In genomic region chr17:61797283-61797682, GRCh38 we compare ENCODE assay signal across 10 cellular contexts.
"Had no signal": no experiment of that assay in that cellular context is flagged by ENCODE, and none has a peak within 500 bp of the region (broad histone marks: within the 10 kb centered on the region; RNA-seq: fewer than 3 reads in every experiment).

No MANE protein-coding gene starts in this region.

- DNase-seq: H7, HFFc6, KBM-7 had no signal

- H2AFZ ChIP-seq: GM23338 had no signal

- H3K9me3 Mint-ChIP-seq: GM23338, HFFc6, IgD-negative memory B cell had no signal

- H3K4me2 ChIP-seq: GM23338 had no signal

- FAIRE-seq: H1, HepG2 had no signal

- H3K4me3 Mint-ChIP-seq: GM23338, HFFc6, IgD-negative memory B cell had no signal

- ATAC-seq: GM23338, HCT116, HepG2 had no signal

- H3K27me3 Mint-ChIP-seq: IgD-negative memory B cell had no signal

- H3K4me3 ChIP-seq: GM23338, HAP-1 had no signal

- H3K27ac ChIP-seq: HL-60 had no signal

- H3K9me3 ChIP-seq: HAP-1 had no signal

- H3K4me1 Mint-ChIP-seq: GM23338 had no signal

- H3K27ac Mint-ChIP-seq: GM23338, HFFc6, IgD-negative memory B cell had no signal
